20 cellular contexts compared by ENCODE assay signal in the genomic region with DNA sequence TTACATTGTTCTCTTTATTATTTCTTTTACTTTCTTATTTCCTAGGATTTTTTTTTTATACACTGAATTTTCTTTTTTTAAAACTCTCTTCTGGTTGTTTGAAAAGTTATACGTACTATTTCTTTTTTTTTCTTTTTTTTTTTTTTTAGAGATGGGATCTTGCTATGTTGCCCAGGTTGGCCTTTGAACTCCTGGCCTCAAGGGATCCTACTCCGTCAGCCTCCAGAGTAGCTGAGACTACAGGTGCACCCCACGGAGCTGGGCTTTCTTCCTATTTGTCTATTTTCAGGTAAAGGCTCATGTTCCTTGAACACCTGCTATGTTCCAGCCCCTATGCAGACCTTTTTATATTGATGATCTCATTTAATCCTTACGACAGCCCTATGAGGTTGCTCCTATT.
"Had no signal": no experiment of that assay in that cellular context is flagged by ENCODE, and none has a peak within 500 bp of the region (broad histone marks: within the 10 kb centered on the region; RNA-seq: fewer than 3 reads in every experiment).

No MANE protein-coding gene starts in this region.

- H3K36me3 ChIP-seq: MG63 had no signal

- H3K27me3 ChIP-seq: MG63 had no signal

- H3K4me3 ChIP-seq: MG63 had no signal

- FAIRE-seq: RCC 7860 had no signal

- DNase-seq: Karpas-422, KG1, MG63, NCI-H1092, NCI-H1105 treated with DMSO at 0.1 percent for 48 hours, NCI-H1417 treated with DMSO at 0.1 percent for 48 hours, NCI-H146, NCI-H1694 treated with DMSO at 0.1 percent for 48 hours, NCI-H1930, NCI-H2081, NCI-H2107, NCI-H2227 treated with DMSO at 0.1 percent for 48 hours, NCI-H524, NCI-H526 treated with DMSO at 0.1 percent for 48 hours, NCI-H748 treated with DMSO at 0.1 percent for 48 hours, Right ventricle myocardium superior, RPMI8226, SIG-M5 had no signal

- ATAC-seq: SK-N-SH treated with all-trans-retinoic acid at 6 μM for 48 hours had no signal
